In the genomic region with DNA sequence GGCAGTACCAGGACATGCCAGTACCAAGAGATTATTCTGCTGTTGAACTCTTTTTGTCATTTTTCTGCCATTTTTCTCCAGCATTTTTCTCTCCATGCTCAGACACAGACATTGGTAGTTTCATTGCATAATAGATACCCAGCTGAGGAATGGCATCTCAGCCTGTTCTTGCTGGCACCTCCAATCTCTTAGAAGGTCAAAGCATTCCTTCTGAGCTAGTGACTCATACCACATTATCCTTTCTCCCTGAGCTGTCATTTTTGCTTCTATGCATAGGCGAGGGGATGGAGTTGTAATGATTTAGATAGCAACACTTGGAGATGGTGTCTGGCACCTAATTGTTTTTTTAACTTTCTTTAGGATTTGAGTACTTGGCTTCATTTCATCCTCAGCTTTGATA, we compare ENCODE assay signal across 34 cellular contexts.
"Had no signal": no experiment of that assay in that cellular context is flagged by ENCODE, and none has a peak within 500 bp of the region (broad histone marks: within the 10 kb centered on the region; RNA-seq: fewer than 3 reads in every experiment).

No MANE protein-coding gene starts in this region.

- H3K27ac ChIP-seq: KMS-11 had no signal

- DNase-seq: Karpas-422, Kasumi-1, KG1, MM.1S, MV-4-11, NCI-H1048, NCI-H1092, NCI-H1092 treated with DMSO at 0.1 percent for 48 hours, NCI-H1105, NCI-H1105 treated with DMSO at 0.1 percent for 48 hours, NCI-H1417, NCI-H1417 treated with DMSO at 0.1 percent for 48 hours, NCI-H1436, NCI-H1436 treated with DMSO at 0.1 percent for 48 hours, NCI-H146, NCI-H1694, NCI-H1694 treated with DMSO at 0.1 percent for 48 hours, NCI-H187, NCI-H187 treated with DMSO at 0.1 percent for 48 hours, NCI-H1930, NCI-H2029, NCI-H2029 treated with DMSO at 0.1 percent for 48 hours, NCI-H2081, NCI-H2081 treated with DMSO at 0.1 percent for 48 hours, NCI-H2107, NCI-H2171, NCI-H2171 treated with DMSO at 0.1 percent for 48 hours, NCI-H2227 treated with DMSO at 0.1 percent for 48 hours, NCI-H226, NCI-H345, NCI-H446, NCI-H446 treated with DMSO at 0.1 percent for 48 hours, NCI-H510A had no signal
